Comparison of ENCODE assay signal across 2 cellular contexts in the genomic region with DNA sequence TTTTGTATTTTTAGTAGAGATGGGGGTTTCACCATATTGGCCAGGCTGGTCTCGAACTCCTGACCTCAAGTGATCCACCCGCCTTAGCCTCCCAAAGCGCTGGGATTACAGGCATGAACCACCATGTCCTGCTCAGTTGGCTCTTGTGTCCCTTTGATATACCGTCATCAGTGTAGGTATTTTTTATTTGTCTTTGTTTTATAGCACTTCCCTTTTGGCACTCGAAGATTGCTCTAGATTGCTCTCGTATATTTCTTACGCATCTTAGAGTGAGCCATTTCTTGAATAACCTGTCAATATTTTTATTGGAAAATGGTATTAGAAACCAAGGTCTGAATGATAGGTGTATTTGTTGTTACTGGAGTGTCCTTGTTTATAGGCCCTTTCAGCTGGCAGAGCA.
TF ChIP-seq lines count a peak whose summit lies in the region.

No MANE protein-coding gene starts in this region.

TF ChIP-seq in liver, 16 proteins besides CTCF, POLR2A, EP300 and RAD21:
- TF ChIP-seq YY1 (IDR thresholded peaks at IDR 0.05) (peak; percentile 10), FOXA2 (IDR thresholded peaks at IDR 0.05) (no peak), SP1 (IDR thresholded peaks at IDR 0.05) (no peak), TAF1 (conservative IDR thresholded peaks at IDR 0.05) (no peak)

TF ChIP-seq in HepG2, 621 proteins besides CTCF, POLR2A, EP300 and RAD21:
- no peak for TF ChIP-seq FOXJ3 (CRISPR knock-in tag; IDR thresholded peaks at IDR 0.05; ENCODE audit: borderline replicate concordance)
- TF ChIP-seq, protein P1, sequence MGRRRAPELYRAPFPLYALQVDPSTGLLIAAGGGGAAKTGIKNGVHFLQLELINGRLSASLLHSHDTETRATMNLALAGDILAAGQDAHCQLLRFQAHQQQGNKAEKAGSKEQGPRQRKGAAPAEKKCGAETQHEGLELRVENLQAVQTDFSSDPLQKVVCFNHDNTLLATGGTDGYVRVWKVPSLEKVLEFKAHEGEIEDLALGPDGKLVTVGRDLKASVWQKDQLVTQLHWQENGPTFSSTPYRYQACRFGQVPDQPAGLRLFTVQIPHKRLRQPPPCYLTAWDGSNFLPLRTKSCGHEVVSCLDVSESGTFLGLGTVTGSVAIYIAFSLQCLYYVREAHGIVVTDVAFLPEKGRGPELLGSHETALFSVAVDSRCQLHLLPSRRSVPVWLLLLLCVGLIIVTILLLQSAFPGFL (CRISPR knock-in tag; IDR thresholded peaks at IDR 0.05): no peak
- no peak for TF ChIP-seq NFE2L2 (IDR thresholded peaks at IDR 0.05; ENCODE audit: low read length)
- TF ChIP-seq ZNF678 (CRISPR knock-in tag; IDR thresholded peaks at IDR 0.05): no peak
- no peak for TF ChIP-seq ZFP41 (CRISPR knock-in tag; IDR thresholded peaks at IDR 0.05; ENCODE audit: borderline replicate concordance)
- TF ChIP-seq THYN1 (CRISPR knock-in tag; IDR thresholded peaks at IDR 0.05; ENCODE audit: borderline replicate concordance, low read depth): no peak
- TF ChIP-seq, protein P2, sequence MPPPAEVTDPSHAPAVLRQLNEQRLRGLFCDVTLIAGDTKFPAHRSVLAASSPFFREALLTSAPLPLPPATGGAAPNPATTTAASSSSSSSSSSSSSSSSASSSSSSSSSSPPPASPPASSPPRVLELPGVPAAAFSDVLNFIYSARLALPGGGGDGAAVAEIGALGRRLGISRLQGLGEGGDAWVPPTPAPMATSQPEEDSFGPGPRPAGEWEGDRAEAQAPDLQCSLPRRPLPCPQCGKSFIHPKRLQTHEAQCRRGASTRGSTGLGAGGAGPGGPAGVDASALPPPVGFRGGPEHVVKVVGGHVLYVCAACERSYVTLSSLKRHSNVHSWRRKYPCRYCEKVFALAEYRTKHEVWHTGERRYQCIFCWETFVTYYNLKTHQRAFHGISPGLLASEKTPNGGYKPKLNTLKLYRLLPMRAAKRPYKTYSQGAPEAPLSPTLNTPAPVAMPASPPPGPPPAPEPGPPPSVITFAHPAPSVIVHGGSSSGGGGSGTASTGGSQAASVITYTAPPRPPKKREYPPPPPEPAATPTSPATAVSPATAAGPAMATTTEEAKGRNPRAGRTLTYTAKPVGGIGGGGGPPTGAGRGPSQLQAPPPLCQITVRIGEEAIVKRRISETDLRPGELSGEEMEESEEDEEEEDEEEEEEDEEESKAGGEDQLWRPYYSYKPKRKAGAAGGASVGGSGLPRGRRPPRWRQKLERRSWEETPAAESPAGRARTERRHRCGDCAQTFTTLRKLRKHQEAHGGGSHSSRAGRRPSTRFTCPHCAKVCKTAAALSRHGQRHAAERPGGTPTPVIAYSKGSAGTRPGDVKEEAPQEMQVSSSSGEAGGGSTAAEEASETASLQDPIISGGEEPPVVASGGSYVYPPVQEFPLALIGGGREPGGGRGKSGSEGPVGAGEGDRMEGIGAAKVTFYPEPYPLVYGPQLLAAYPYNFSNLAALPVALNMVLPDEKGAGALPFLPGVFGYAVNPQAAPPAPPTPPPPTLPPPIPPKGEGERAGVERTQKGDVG (CRISPR knock-in tag; IDR thresholded peaks at IDR 0.05; ENCODE audit: borderline replicate concordance): no peak
- TF ChIP-seq ZFX (CRISPR knock-in tag; IDR thresholded peaks at IDR 0.05; ENCODE audit: low read depth): no peak
- TF ChIP-seq PLRG1 (conservative IDR thresholded peaks at IDR 0.05): no peak
TF ChIP-seq in HepG2: peak in this region for 0.
